16 cellular contexts compared by ENCODE assay signal in the genomic region with DNA sequence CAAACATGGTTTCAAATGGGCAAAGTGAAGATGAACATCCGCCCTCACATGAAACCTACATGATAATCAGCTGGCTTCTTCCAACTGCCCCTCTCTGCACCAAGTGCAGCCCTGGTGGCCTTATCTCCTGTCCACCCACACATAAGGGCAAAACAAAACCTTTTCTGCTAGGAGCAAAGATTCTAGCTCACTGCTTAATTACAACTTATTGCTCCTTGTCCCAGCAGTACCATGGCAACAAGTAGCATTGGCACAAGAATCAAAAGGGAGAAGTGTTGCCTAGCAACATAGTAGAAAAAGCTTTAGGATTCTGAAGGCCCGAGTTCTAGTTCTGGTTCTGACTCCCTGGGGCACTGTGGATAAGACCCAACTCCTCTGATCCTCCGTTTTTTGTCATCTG.
DNase-seq lines count a peak whose midpoint lies in the region; ATAC-seq, FAIRE-seq and TF ChIP-seq lines count a peak whose summit lies in the region.
"Had no signal": no experiment of that assay in that cellular context is flagged by ENCODE, and none has a peak within 500 bp of the region (broad histone marks: within the 10 kb centered on the region; RNA-seq: fewer than 3 reads in every experiment).

No MANE protein-coding gene starts in this region.

- no peaks in the 10 kb centered on the region for H3K9me3 ChIP-seq in PC-9 (ENCODE audit: insufficient read depth, low read depth)
- H3K9me3 ChIP-seq in smooth muscle cell (replicated peaks; ENCODE audit: low read depth), result no peaks in the 10 kb centered on the region
- no peaks in the 10 kb centered on the region for H3K9me3 ChIP-seq in heart right ventricle
- H3K9me3 ChIP-seq: esophagus squamous epithelium had no signal

- no peak for FAIRE-seq in HTR-8/SVneo (lab: Jason Lieb, UNC)
- FAIRE-seq: islet of Langerhans had no signal

- WGBS in smooth muscle cell (ENCODE audit: low lambda C conversion rate), result 88% methylated on average over 3 of the region's 3 CpGs
- 78 to 79% methylated on average over 3 of the region's 3 CpGs for WGBS in heart right ventricle, 2 donors

- peak; percentile 29 for DNase-seq in NCI-H2196 (lab: John Stamatoyannopoulos, UW; ENCODE audit: unreplicated experiment)
- no peak for DNase-seq in NCI-H2196 treated with DMSO at 0.1 percent for 48 hours (lab: John Stamatoyannopoulos, UW; ENCODE audit: unreplicated experiment)
- no peak for DNase-seq in PC-9
- no peak for DNase-seq in smooth muscle cell (lab: John Stamatoyannopoulos, UW; ENCODE audit: unreplicated experiment)
- no peak for DNase-seq in NCI-H1105 (lab: John Stamatoyannopoulos, UW)
- no peak for DNase-seq in HTR-8/SVneo (ENCODE audit: insufficient read length, low spot score)
- DNase-seq in heart right ventricle, result no peak
- DNase-seq: activated B cell treated with CpG ODN at 0.5 μM for 24 hours, Calu3, esophagus squamous epithelium, midbrain, NCI-H1436 treated with DMSO at 0.1 percent for 48 hours, NCI-H526 treated with DMSO at 0.1 percent for 48 hours, RPMI8226 had no signal

- peaks cover 48% of the 10 kb centered on the region for H3K4me1 ChIP-seq in PC-9 (replicated peaks; ENCODE audit: insufficient read depth)
- peaks cover 7% of the 10 kb centered on the region for H3K4me1 ChIP-seq in smooth muscle cell (ENCODE audit: low read depth)
- peaks cover 0 to 31% (median 7%) of the 10 kb centered on the region in 9 donors for H3K4me1 ChIP-seq in heart right ventricle

- POLR2A ChIA-PET in PC-9 (lab: Charles Lee; ENCODE audit: unreplicated experiment), result interaction anchor here (0.6 kb wide), 1 partner anchor 156 kb away, joined by 3 read pairs; no protein-coding TSS in a partner anchor

- TF ChIP-seq CTCF in PC-9 (conservative IDR thresholded peaks at IDR 0.05) (no peak), smooth muscle cell (IDR thresholded peaks at IDR 0.05; ENCODE audit: borderline replicate concordance, insufficient read depth, poor library complexity, severe bottlenecking) (no peak), heart right ventricle (IDR thresholded peaks at IDR 0.05) (no peak)

- no TSS peak for BruUV-seq in PC-9 (replicated peaks; lab: Mats Ljungman, UMichigan)

- H2AFZ ChIP-seq in PC-9 (no peak overlapping the region), smooth muscle cell (ENCODE audit: low read depth) (no peak overlapping the region)

- ATAC-seq in heart right ventricle, result no peak

- H3F3A ChIP-seq in PC-9 (ENCODE audit: insufficient read depth, low read depth) (peaks cover 22% of the 10 kb centered on the region), smooth muscle cell (ENCODE audit: low read depth) (peaks cover 17% of the 10 kb centered on the region)

- H3K4me3 ChIP-seq in PC-9, result no peak overlapping the region
- no peak overlapping the region for H3K4me3 ChIP-seq in smooth muscle cell
- no peak overlapping the region for H3K4me3 ChIP-seq in heart right ventricle

- no peaks in the 10 kb centered on the region for H3K9me2 ChIP-seq in PC-9 (ENCODE audit: insufficient read depth)

- H3K79me2 ChIP-seq in PC-9 (ENCODE audit: low read depth) (no peaks in the 10 kb centered on the region), smooth muscle cell (ENCODE audit: low read depth) (no peaks in the 10 kb centered on the region)

- H3K4me2 ChIP-seq in PC-9 (peak overlapping the region; percentile 86), smooth muscle cell (peak overlapping the region; percentile 78)

- H3K27me3 ChIP-seq in PC-9 (ENCODE audit: insufficient read depth, low read depth), result no peaks in the 10 kb centered on the region
- H3K27me3 ChIP-seq in smooth muscle cell (ENCODE audit: low read depth), result no peaks in the 10 kb centered on the region
- H3K27me3 ChIP-seq in heart right ventricle, result peaks cover 0 to 7% (median 0%) of the 10 kb centered on the region in 7 donors
- H3K27me3 ChIP-seq: esophagus squamous epithelium had no signal

- CTCF ChIA-PET in PC-9 (lab: Charles Lee), result no interaction called here

- no peaks in the 10 kb centered on the region for H3K36me3 ChIP-seq in PC-9 (ENCODE audit: low read depth)
- no peaks in the 10 kb centered on the region for H3K36me3 ChIP-seq in smooth muscle cell (ENCODE audit: low read depth)
- H3K36me3 ChIP-seq in heart right ventricle, result no peaks in the 10 kb centered on the region
- H3K36me3 ChIP-seq: esophagus squamous epithelium had no signal

- no peak overlapping the region for H3K9ac ChIP-seq in smooth muscle cell (ENCODE audit: low read depth)

- intact Hi-C loops in PC-9 (cut with micrococcal nuclease; ENCODE audit: unreplicated experiment), result no loop called here
- intact Hi-C loops in heart right ventricle (cut with DNase I), result loop anchor here in 2 of 10 donors (2.0 kb wide), 1 partner anchor 136 kb away; no protein-coding TSS in a partner anchor

- H4K20me1 ChIP-seq in PC-9 (ENCODE audit: insufficient read depth) (no peaks in the 10 kb centered on the region), smooth muscle cell (ENCODE audit: low read depth) (no peaks in the 10 kb centered on the region)

- H3K27ac ChIP-seq in PC-9 (peak overlapping the region; percentile 79), cingulate gyrus (ENCODE audit: low read depth, low read length) (peak overlapping the region; percentile 79), smooth muscle cell (ENCODE audit: low read depth) (peak overlapping the region; percentile 82), heart right ventricle (peak overlapping the region in 1 of 10 donors; percentile 19)
